8 cellular contexts compared by ENCODE assay signal in the genomic region with DNA sequence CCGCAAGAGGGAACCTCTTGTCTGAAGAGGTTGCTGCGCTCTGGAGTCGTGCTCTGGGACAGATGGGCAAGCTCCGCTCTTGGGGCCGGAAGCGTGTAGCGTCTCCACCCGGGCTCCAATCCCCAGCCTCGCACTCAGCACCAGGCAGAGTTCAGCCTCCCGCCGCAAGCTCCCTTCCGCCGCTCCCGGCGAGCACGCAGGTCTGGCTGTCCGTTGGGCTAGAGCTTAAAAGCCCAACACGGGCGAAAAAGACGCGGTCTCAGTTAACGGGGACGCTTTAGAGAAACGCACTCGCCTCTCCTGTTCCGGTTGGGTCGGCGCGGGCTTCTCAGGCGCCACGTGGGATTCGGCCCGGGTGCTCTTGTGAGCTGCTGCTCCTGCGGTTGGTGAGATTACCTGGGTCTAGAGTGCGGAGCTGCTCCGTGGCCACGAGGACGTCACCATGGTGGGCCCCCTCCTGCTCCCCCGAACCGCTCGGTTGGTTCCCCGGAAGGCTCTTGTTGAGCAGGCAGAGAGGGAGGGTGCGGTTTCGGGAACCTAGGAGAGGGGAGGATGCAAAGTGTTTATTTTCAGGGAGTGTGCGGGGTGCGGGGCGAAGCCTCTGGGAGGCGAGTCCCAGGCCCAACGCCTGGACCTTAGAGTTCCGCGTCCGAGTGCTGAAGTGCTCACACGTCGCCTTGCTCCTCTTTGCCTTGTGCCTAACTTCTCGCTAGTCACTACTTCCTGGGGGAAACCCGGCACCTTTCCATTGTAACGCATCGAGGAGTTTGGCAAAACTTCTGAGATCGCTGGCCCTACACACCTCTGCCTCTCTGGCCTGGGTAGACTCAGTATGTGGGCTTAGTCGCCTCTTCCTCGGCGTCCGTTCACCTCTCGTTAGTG. TPM values are rescaled to one million over a fixed set of nuclear protein-coding genes. Genes with fewer than 3 reads are reported as not detected.
DNase-seq lines count a peak whose midpoint lies in the region; ATAC-seq and TF ChIP-seq lines count a peak whose summit lies in the region.

A gene (plus strand): TSS at position 331 of the 882 bp plus-strand sequence. CDS start 112 bp downstream, at position 443.

- peak; percentile 67 for DNase-seq in GM10266 (ENCODE audit: extremely low spot score)
- DNase-seq in NCI-H1105 (lab: John Stamatoyannopoulos, UW), result peak; percentile 77
- peak; percentile 65 for DNase-seq in activated naive CD8-positive, alpha-beta T cell treated with anti-CD3 and anti-CD28 coated beads, Interleukin-2, amount 50 U/mL, for 16 hours (ENCODE audit: low read depth, low spot score)
- DNase-seq in Right ventricle myocardium superior, result peak; percentile 90
- DNase-seq in tibial nerve (ENCODE audit: low spot score in 2 of 2), result peak; percentile 46 to 72

- H3K4me2 ChIP-seq in SU-DHL-6 (ENCODE audit: low read depth, low read length, poor library complexity, severe bottlenecking) (peak within 1 kb of the TSS; percentile 99), parathyroid adenoma (ENCODE audit: low read length) (peak within 1 kb of the TSS; percentile 82)

- no peaks in the 10 kb centered on the region; the same call in 1 of the 2 replicates for H3K36me3 ChIP-seq in SU-DHL-6 (ENCODE audit: low read length)
- no peaks in the 10 kb centered on the region for H3K36me3 ChIP-seq in parathyroid adenoma (ENCODE audit: control insufficient read depth, insufficient read depth, low read length)
- no peaks in the 10 kb centered on the region for H3K36me3 ChIP-seq in tibial nerve

- H2AFZ ChIP-seq in SU-DHL-6 (ENCODE audit: low read depth, low read length, severe bottlenecking), result peak within 1 kb of the TSS; percentile 87
- peak within 1 kb of the TSS; percentile 98 for H2AFZ ChIP-seq in parathyroid adenoma

- TF ChIP-seq CTCF in GM10266 (IDR thresholded peaks at IDR 0.05; ENCODE audit: control insufficient read depth, insufficient read depth, low read depth, missing control alignments), result no peak
- TF ChIP-seq CTCF in SU-DHL-6 (IDR thresholded peaks at IDR 0.05; ENCODE audit: insufficient read depth, low read length, poor library complexity, severe bottlenecking), result no peak
- no peak for TF ChIP-seq CTCF in parathyroid adenoma (IDR thresholded peaks at IDR 0.05)
- no peak for TF ChIP-seq CTCF in tibial nerve (IDR thresholded peaks at IDR 0.05)

- H3K27ac ChIP-seq in SU-DHL-6 (ENCODE audit: low read depth, low read length) (peak within 1 kb of the TSS; percentile 81), parathyroid adenoma (peak within 1 kb of the TSS; percentile 74), tibial nerve (peak within 1 kb of the TSS; percentile 83 to 89 (median 86))

- ATAC-seq in HG02623 (IDR thresholded peaks at IDR 0.05; ENCODE audit: unreplicated experiment) (peak; percentile 85), Right ventricle myocardium superior (ENCODE audit: poor library complexity) (peak; percentile 98)

- H3K4me1 ChIP-seq in parathyroid adenoma, result no peaks in the 10 kb centered on the region
- H3K4me1 ChIP-seq in tibial nerve, result peaks cover 0 to 27% (median 5%) of the 10 kb centered on the region in 4 donors

- H3K9ac ChIP-seq in SU-DHL-6 (ENCODE audit: low read length), result peak within 1 kb of the TSS; percentile 94
- H3K9ac ChIP-seq in parathyroid adenoma, result peak within 1 kb of the TSS; percentile 37

- H3K79me2 ChIP-seq in SU-DHL-6 (ENCODE audit: insufficient read depth, low read length), result peaks cover 51% of the 10 kb centered on the region
- H3K79me2 ChIP-seq in parathyroid adenoma, result no peaks in the 10 kb centered on the region

- H3K27me3 ChIP-seq in SU-DHL-6 (ENCODE audit: low read length) (no peaks in the 10 kb centered on the region), parathyroid adenoma (ENCODE audit: control insufficient read depth, insufficient read depth, low read length) (no peaks in the 10 kb centered on the region), tibial nerve (no peaks in the 10 kb centered on the region)

- H3K4me3 ChIP-seq in SU-DHL-6 (ENCODE audit: insufficient read depth, low read length, poor library complexity, severe bottlenecking) (peak within 1 kb of the TSS; percentile 93), parathyroid adenoma (ENCODE audit: low read depth, low read length) (peak within 1 kb of the TSS; percentile 81), tibial nerve (peak within 1 kb of the TSS; percentile 84 to 91 (median 86))

- peaks cover 19% of the 10 kb centered on the region for H4K20me1 ChIP-seq in SU-DHL-6 (ENCODE audit: low read depth, low read length)

- intact Hi-C loops in Right ventricle myocardium superior (cut with DNase I), result no loop called here

- peak in 1 of 2 donors; percentile 40 for TF ChIP-seq POLR2A in tibial nerve (IDR thresholded peaks at IDR 0.05)

- H3K9me2 ChIP-seq in SU-DHL-6 (replicated peaks; ENCODE audit: insufficient read depth, low read length), result no peaks in the 10 kb centered on the region

- peak in 1 of 2 donors; percentile 79 for TF ChIP-seq EP300 in tibial nerve (IDR thresholded peaks at IDR 0.05)

- peaks cover 36% of the 10 kb centered on the region for H3F3A ChIP-seq in SU-DHL-6 (ENCODE audit: insufficient read depth)

- H3K9me3 ChIP-seq in SU-DHL-6 (ENCODE audit: insufficient read depth, low read length) (no peaks in the 10 kb centered on the region), parathyroid adenoma (ENCODE audit: control insufficient read depth, low read length) (no peaks in the 10 kb centered on the region), tibial nerve (no peaks in the 10 kb centered on the region)

- WGBS in tibial nerve, 2 donors, result 0 to 1% methylated on average over 29 to 31 of the region's 64 CpGs

RNA-seq across cellular contexts. Expression of the gene that starts here (rescaled TPM):
- total RNA-seq in Right ventricle myocardium superior, result 10.7 TPM
- 10 to 100 TPM; 14.5 to 39.9 (median 27.2) TPM for total RNA-seq in tibial nerve

Comparison
In these comparisons a context has a peak if more than half of its experiments do, and no peak if none do; other contexts are left out.
1. Peak in every context shown above with its lines: DNase-seq, ATAC-seq, H3K4me3 ChIP-seq and H3K27ac ChIP-seq.